ENCODE assay signal across 9 cellular contexts in the genomic region with DNA sequence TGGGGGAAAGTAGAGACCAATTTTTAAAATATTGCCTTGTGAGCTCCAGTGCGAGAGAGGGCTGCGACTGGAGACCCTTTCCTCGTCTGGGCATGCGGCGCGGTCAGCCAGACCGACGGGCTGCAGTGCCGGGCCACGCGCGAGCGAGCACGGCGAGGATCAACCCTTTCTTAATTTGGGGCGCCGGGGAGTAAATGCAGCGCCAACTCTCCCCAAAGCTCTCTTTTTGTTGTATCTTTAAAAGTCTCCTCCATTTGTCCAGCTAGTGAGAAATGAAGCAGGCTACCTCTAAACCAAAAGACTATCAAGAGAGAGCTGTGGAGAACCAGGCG. TPM values are rescaled to one million over a fixed set of nuclear protein-coding genes. Genes with fewer than 3 reads are reported as not detected.
DNase-seq lines count a peak whose midpoint lies in the region; ATAC-seq and TF ChIP-seq lines count a peak whose summit lies in the region.
"Had no signal": no experiment of that assay in that cellular context is flagged by ENCODE, and none has a peak within 500 bp of the region (broad histone marks: within the 10 kb centered on the region; RNA-seq: fewer than 3 reads in every experiment).

No MANE protein-coding gene starts in this region.

- no peaks in the 10 kb centered on the region for H3K9me3 Mint-ChIP-seq in natural killer cell treated with Interleukin-12 subunit alpha and Interleukin-12 subunit beta and Interleukin-15 and Interleukin-18, amount 100 ng/mL, for 72 hours

- peak overlapping the region; percentile 83 for H2AFZ ChIP-seq in mammary epithelial cell (ENCODE audit: low read depth, low read length)

- no peak for DNase-seq in AG10803 (ENCODE audit: low read depth)
- DNase-seq in mammary epithelial cell = peak; percentile 11
- no peak for DNase-seq in natural killer cell treated with Interleukin-12 subunit alpha and Interleukin-12 subunit beta and Interleukin-15 and Interleukin-18, amount 100 ng/mL, for 72 hours (ENCODE audit: low spot score)
- no peak for DNase-seq in GM03348 (ENCODE audit: low spot score)
- no peak for DNase-seq in NOMO-1 (lab: John Stamatoyannopoulos, UW; ENCODE audit: unreplicated experiment in 2 of 2)
- no peak for DNase-seq in NCI-H128 (lab: John Stamatoyannopoulos, UW; ENCODE audit: unreplicated experiment)
- DNase-seq in hepatic stellate cell (ENCODE audit: low spot score) = no peak

- BruUV-seq in mammary epithelial cell (replicated peaks; lab: Mats Ljungman, UMichigan) = no TSS peak

- H3K9ac ChIP-seq in HUES6 (ENCODE audit: low read length) (peak overlapping the region; percentile 31), mammary epithelial cell (ENCODE audit: insufficient read depth, low read length) (no peak overlapping the region)

- peak overlapping the region; percentile 70 for H3K4me3 ChIP-seq in AG10803 (ENCODE audit: low read length)
- peak overlapping the region; percentile 65 for H3K4me3 ChIP-seq in HUES6 (ENCODE audit: low read depth, low read length)
- H3K4me3 ChIP-seq in mammary epithelial cell (replicated peaks in 1 of 3; ENCODE audit: insufficient read depth in 1 of 3, low read depth in 2 of 3, low read length in 3 of 3) = peak overlapping the region; percentile 3 to 60 (median 50)

- peak overlapping the region; percentile 89 for H3K4me2 ChIP-seq in mammary epithelial cell (ENCODE audit: insufficient read depth, low read depth, low read length)

- H3K36me3 Mint-ChIP-seq in natural killer cell treated with Interleukin-12 subunit alpha and Interleukin-12 subunit beta and Interleukin-15 and Interleukin-18, amount 100 ng/mL, for 72 hours = no peaks in the 10 kb centered on the region

- no peak overlapping the region for H3K27ac Mint-ChIP-seq in natural killer cell treated with Interleukin-12 subunit alpha and Interleukin-12 subunit beta and Interleukin-15 and Interleukin-18, amount 100 ng/mL, for 72 hours

- peaks cover 100% of the 10 kb centered on the region for H3K27me3 ChIP-seq in HUES6 (ENCODE audit: control insufficient read depth, insufficient read depth, low read length)
- H3K27me3 ChIP-seq in mammary epithelial cell (ENCODE audit: insufficient read depth, low read length) = peaks cover 25% of the 10 kb centered on the region

- peak overlapping the region; percentile 50 for H3K4me3 Mint-ChIP-seq in natural killer cell treated with Interleukin-12 subunit alpha and Interleukin-12 subunit beta and Interleukin-15 and Interleukin-18, amount 100 ng/mL, for 72 hours

- in situ Hi-C loops in mammary epithelial cell (cut with MboI; ENCODE audit: low sequenced_read_pairs in 2 of 2) = no loop called here

- H3K36me3 ChIP-seq in HUES6 (ENCODE audit: control insufficient read depth, insufficient read depth, low read length) (no peaks in the 10 kb centered on the region), mammary epithelial cell (ENCODE audit: insufficient read depth, low read length) (no peaks in the 10 kb centered on the region)
- H3K36me3 ChIP-seq: right lobe of liver had no signal

- no peaks in the 10 kb centered on the region for H3K79me2 ChIP-seq in mammary epithelial cell (ENCODE audit: insufficient read depth, low read length)

- ATAC-seq in natural killer cell treated with Interleukin-12 subunit alpha and Interleukin-12 subunit beta and Interleukin-15 and Interleukin-18, amount 100 ng/mL, for 72 hours = no peak

- 15% methylated on average over 18 of the region's 19 CpGs for WGBS in mammary epithelial cell (ENCODE audit: low coverage, missing lambda C conversion rate)

- no peaks in the 10 kb centered on the region for H3K9me3 ChIP-seq in HUES6 (ENCODE audit: control insufficient read depth, insufficient read depth, low read depth, low read length)
- no peaks in the 10 kb centered on the region for H3K9me3 ChIP-seq in mammary epithelial cell (replicated peaks; ENCODE audit: insufficient read depth, low read length)
- H3K9me3 ChIP-seq: right lobe of liver had no signal

- intact Hi-C loops in mammary epithelial cell (cut with micrococcal nuclease) = no loop called here

- TF ChIP-seq CTCF in AG10803 (conservative IDR thresholded peaks at IDR 0.05; ENCODE audit: low read length) (no peak), mammary epithelial cell (conservative IDR thresholded peaks at IDR 0.05 in 1 of 2, IDR thresholded peaks at IDR 0.05 in 1 of 2; ENCODE audit: extremely low read depth in 1 of 2, insufficient read depth in 1 of 2, low read depth in 1 of 2, low read length in 2 of 2) (no peak)

- H3K27ac ChIP-seq in HUES6 (ENCODE audit: low read depth, low read length) (no peak overlapping the region), mammary epithelial cell (ENCODE audit: insufficient read depth, low read depth, low read length) (no peak overlapping the region)
- H3K27ac ChIP-seq: right lobe of liver had no signal

- peaks cover 67 to 85% of the 10 kb centered on the region in 2 donors for H3K27me3 Mint-ChIP-seq in natural killer cell treated with Interleukin-12 subunit alpha and Interleukin-12 subunit beta and Interleukin-15 and Interleukin-18, amount 100 ng/mL, for 72 hours

- H3K4me1 ChIP-seq in HUES6 (ENCODE audit: control insufficient read depth, insufficient read depth, low read length) = peaks cover 71% of the 10 kb centered on the region
- peaks cover 36% of the 10 kb centered on the region for H3K4me1 ChIP-seq in mammary epithelial cell (ENCODE audit: insufficient read depth, low read length)

- H4K20me1 ChIP-seq in mammary epithelial cell (ENCODE audit: insufficient read depth, low read length) = no peaks in the 10 kb centered on the region

- CTCF ChIA-PET in mammary epithelial cell (lab: Charles Lee; ENCODE audit: low non-redundant PET) = no interaction called here

- peaks cover 12 to 24% of the 10 kb centered on the region in 2 donors for H3K4me1 Mint-ChIP-seq in natural killer cell treated with Interleukin-12 subunit alpha and Interleukin-12 subunit beta and Interleukin-15 and Interleukin-18, amount 100 ng/mL, for 72 hours (ENCODE audit: low read depth in 2 of 2)

- dilution Hi-C loops in mammary epithelial cell (cut with HindIII; ENCODE audit: low sequenced_read_pairs) = loop anchor here (25.0 kb wide), 1 partner anchor 339 kb away; the partner anchor contains the start of genes SLC38A6 and TRMT5

RNA-seq across cellular contexts. Expression of gene SIX1, which starts 1.5 kb away (rescaled TPM):
- 1 to 10 TPM in 1 of 2 donors, under 1 TPM in 1; 0.17 to 2.1 TPM for total RNA-seq in mammary epithelial cell
- 0.36 TPM for polyA plus RNA-seq in mammary epithelial cell
- not detected for polyA minus RNA-seq in mammary epithelial cell
- not detected for total RNA-seq in natural killer cell treated with Interleukin-12 subunit alpha and Interleukin-12 subunit beta and Interleukin-15 and Interleukin-18, amount 100 ng/mL, for 72 hours
- total RNA-seq: right lobe of liver had no signal
